ENCODE assay signal across 8 cellular contexts in the genomic region with DNA sequence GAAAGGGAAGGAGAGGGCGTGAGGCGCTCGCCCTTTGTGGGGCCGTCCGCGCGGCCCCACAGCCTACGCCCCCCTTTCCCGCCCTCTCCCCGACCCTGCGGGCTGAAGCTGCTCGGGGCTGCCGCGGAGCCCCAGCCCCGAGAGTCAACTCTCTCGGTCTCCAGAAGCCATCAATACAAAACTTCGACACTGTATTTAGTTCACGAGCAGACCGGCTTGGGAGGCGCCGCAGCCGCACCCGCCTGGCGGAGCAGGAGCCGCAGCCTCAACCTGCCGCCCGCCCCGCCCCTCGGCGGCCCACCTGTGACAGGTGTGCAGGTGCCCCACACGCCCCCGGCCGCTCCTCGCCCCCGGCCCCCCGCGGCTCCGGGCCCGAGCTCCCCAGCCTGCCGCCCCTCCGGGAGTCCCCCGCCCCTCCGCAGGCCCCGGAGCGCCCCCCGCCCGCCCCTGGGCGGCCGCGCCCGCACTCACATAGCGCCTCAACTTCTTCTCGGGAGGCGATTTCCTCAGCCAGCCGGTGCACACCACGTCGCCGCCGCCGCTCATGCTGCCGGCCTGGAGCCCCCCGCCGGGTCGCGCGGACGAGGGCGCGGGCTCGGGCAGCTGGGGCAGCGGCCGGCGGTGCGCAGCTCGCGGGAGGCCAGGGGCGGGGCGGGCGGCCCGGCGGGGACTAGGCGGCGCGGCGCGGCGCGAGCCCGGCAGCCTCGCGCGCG. TPM values are rescaled to one million over a fixed set of nuclear protein-coding genes. Genes with fewer than 3 reads are reported as not detected.
DNase-seq lines count a peak whose midpoint lies in the region; ATAC-seq and TF ChIP-seq lines count a peak whose summit lies in the region.

A gene with protein sequence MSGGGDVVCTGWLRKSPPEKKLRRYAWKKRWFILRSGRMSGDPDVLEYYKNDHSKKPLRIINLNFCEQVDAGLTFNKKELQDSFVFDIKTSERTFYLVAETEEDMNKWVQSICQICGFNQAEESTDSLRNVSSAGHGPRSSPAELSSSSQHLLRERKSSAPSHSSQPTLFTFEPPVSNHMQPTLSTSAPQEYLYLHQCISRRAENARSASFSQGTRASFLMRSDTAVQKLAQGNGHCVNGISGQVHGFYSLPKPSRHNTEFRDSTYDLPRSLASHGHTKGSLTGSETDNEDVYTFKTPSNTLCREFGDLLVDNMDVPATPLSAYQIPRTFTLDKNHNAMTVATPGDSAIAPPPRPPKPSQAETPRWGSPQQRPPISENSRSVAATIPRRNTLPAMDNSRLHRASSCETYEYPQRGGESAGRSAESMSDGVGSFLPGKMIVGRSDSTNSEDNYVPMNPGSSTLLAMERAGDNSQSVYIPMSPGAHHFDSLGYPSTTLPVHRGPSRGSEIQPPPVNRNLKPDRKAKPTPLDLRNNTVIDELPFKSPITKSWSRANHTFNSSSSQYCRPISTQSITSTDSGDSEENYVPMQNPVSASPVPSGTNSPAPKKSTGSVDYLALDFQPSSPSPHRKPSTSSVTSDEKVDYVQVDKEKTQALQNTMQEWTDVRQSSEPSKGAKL (minus strand): TSS at position 646 of the 713 bp plus-strand sequence. CDS start 100 bp downstream, at position 546.

- H3K9me3 Mint-ChIP-seq in dendritic cell treated with granulocyte-macrophage colony-stimulating factor and Interleukin-4, amounts not matched to agents 40 ng/mL and 50 ng/mL, for 4 days = no peaks in the 10 kb centered on the region

- peak within 1 kb of the TSS; percentile 97 for H3K27ac Mint-ChIP-seq in dendritic cell treated with granulocyte-macrophage colony-stimulating factor and Interleukin-4, amounts not matched to agents 40 ng/mL and 50 ng/mL, for 4 days

- peak within 1 kb of the TSS; percentile 97 for H3K4me3 Mint-ChIP-seq in dendritic cell treated with granulocyte-macrophage colony-stimulating factor and Interleukin-4, amounts not matched to agents 40 ng/mL and 50 ng/mL, for 4 days

- H3K9me3 ChIP-seq in lung (ENCODE audit: control insufficient read depth in 2 of 2, insufficient read depth in 1 of 2, low read length in 1 of 2) (no peaks in the 10 kb centered on the region), thymus (ENCODE audit: control insufficient read depth) (peaks cover 1% of the 10 kb centered on the region)

- H3K4me3 ChIP-seq in lung (peak within 1 kb of the TSS; percentile 86), thymus (ENCODE audit: low read length) (peak within 1 kb of the TSS; percentile 91)

- H3K4me1 Mint-ChIP-seq in dendritic cell treated with granulocyte-macrophage colony-stimulating factor and Interleukin-4, amounts not matched to agents 40 ng/mL and 50 ng/mL, for 4 days (ENCODE audit: low read depth) = peaks cover 71% of the 10 kb centered on the region

- ATAC-seq in GM18861 (IDR thresholded peaks at IDR 0.05; ENCODE audit: unreplicated experiment) = peak; percentile 11
- peak; percentile 12 for ATAC-seq in HG02885 (IDR thresholded peaks at IDR 0.05; ENCODE audit: poor library complexity, unreplicated experiment)
- no peak for ATAC-seq in lung (ENCODE audit: insufficient read depth, low FRiP score)

- H3K27ac ChIP-seq in lung (ENCODE audit: low read depth in 1 of 2, low read length in 1 of 2) (peak within 1 kb of the TSS; percentile 98 to 99), thymus (ENCODE audit: low read depth) (peak within 1 kb of the TSS; percentile 86)

- DNase-seq in SK-MEL-5 (ENCODE audit: low read depth, low spot score) (no peak), lung (ENCODE audit: low spot score) (no peak), MV-4-11 (lab: John Stamatoyannopoulos, UW) (no peak), NCI-H2196 treated with DMSO at 0.1 percent for 48 hours (lab: John Stamatoyannopoulos, UW; ENCODE audit: unreplicated experiment) (no peak)

- TF ChIP-seq CTCF in lung (IDR thresholded peaks at IDR 0.05; ENCODE audit: control extremely low read depth, extremely low read depth) = no peak

- 1 to 2% methylated on average over 49 to 93 of the region's 93 CpGs for WGBS in lung, 2 donors
- under 1% methylated on average over 93 of the region's 93 CpGs for WGBS in thymus

- H3K36me3 Mint-ChIP-seq in dendritic cell treated with granulocyte-macrophage colony-stimulating factor and Interleukin-4, amounts not matched to agents 40 ng/mL and 50 ng/mL, for 4 days (ENCODE audit: low read depth) = peaks cover 28% of the 10 kb centered on the region

- no peaks in the 10 kb centered on the region for H3K27me3 ChIP-seq in lung (ENCODE audit: control insufficient read depth, insufficient read depth)
- H3K27me3 ChIP-seq in thymus (ENCODE audit: control insufficient read depth, insufficient read depth) = no peaks in the 10 kb centered on the region

- no peaks in the 10 kb centered on the region for H3K27me3 Mint-ChIP-seq in dendritic cell treated with granulocyte-macrophage colony-stimulating factor and Interleukin-4, amounts not matched to agents 40 ng/mL and 50 ng/mL, for 4 days

- in situ Hi-C loops in SK-MEL-5 (cut with HindIII; ENCODE audit: low pct_unique_long_range_greater_than_20kb, low sequenced_read_pairs) = no loop called here

- H3K36me3 ChIP-seq in lung (ENCODE audit: control insufficient read depth in 2 of 2, insufficient read depth in 2 of 2, low read length in 2 of 2) (no peaks in the 10 kb centered on the region), thymus (ENCODE audit: control insufficient read depth, insufficient read depth) (no peaks in the 10 kb centered on the region)

- intact Hi-C loops in dendritic cell treated with granulocyte-macrophage colony-stimulating factor and Interleukin-4, amounts not matched to agents 40 ng/mL and 50 ng/mL, for 4 days (cut with micrococcal nuclease) = loop anchor here (2.0 to 5.0 kb wide), 3 partner anchors 67 to 190 kb away; no protein-coding TSS in a partner anchor

- peaks cover 6 to 7% of the 10 kb centered on the region in 2 donors for H3K4me1 ChIP-seq in lung (ENCODE audit: control insufficient read depth in 2 of 2, insufficient read depth in 2 of 2, low read length in 2 of 2)
- peaks cover 31% of the 10 kb centered on the region for H3K4me1 ChIP-seq in thymus (ENCODE audit: control insufficient read depth, insufficient read depth, low read length)

RNA-seq across cellular contexts. Expression of the gene that starts here (rescaled TPM):
- total RNA-seq in SK-MEL-5 (2014; rRNA removed; shearing (Covaris generic)) = 38.9 and 42.3 TPM in 2 replicates
- 37.9 and 49.5 TPM in 2 replicates for polyA plus RNA-seq in SK-MEL-5 (2015; cell fraction: cytosol; rRNA removed)
- polyA plus RNA-seq in SK-MEL-5 (2015; cell fraction: nucleus; rRNA removed) = 37.2 and 45.8 TPM in 2 replicates
- 10 to 100 TPM; 17.8 to 47.9 TPM for total RNA-seq in lung
- polyA plus RNA-seq in lung (10 to 100 TPM; 18.7 to 27.5 TPM), thymus (3.7 TPM)
